20 cellular contexts compared by ENCODE assay signal in genomic region chr21:45867041-45867630, GRCh38.
DNase-seq lines count a peak whose midpoint lies in the region; ATAC-seq and TF ChIP-seq lines count a peak whose summit lies in the region.
"Had no signal": no experiment of that assay in that cellular context is flagged by ENCODE, and none has a peak within 500 bp of the region (broad histone marks: within the 10 kb centered on the region; RNA-seq: fewer than 3 reads in every experiment).

No MANE protein-coding gene starts in this region.

- H2BK120ac ChIP-seq in neuronal stem cell (ENCODE audit: low read depth, low read length), result no peak overlapping the region

- H3K27ac Mint-ChIP-seq in activated CD8-positive, alpha-beta memory T cell treated with anti-CD3 and anti-CD28 coated beads, Interleukin-2, amount 10 ng/mL, durations not matched to agents 7 days and 5 days, result no peak overlapping the region
- H3K27ac Mint-ChIP-seq in WTC11, result peak overlapping the region; percentile 79
- H3K27ac Mint-ChIP-seq: GM23338 had no signal

- no peak overlapping the region for H2AFZ ChIP-seq in neuronal stem cell (ENCODE audit: low read length)
- H2AFZ ChIP-seq: GM23338 had no signal

- H3K4me3 ChIP-seq in neuronal stem cell (ENCODE audit: low read length in 2 of 2), result no peak overlapping the region
- H3K4me3 ChIP-seq: GM23338 had no signal

- DNase-seq in activated CD8-positive, alpha-beta memory T cell treated with anti-CD3 and anti-CD28 coated beads, Interleukin-2, amount 50 U/mL, for 48 hours, result peak; percentile 38
- no peak for DNase-seq in activated CD8-positive, alpha-beta memory T cell treated with anti-CD3 and anti-CD28 coated beads, Interleukin-2, amount 10 ng/mL, durations not matched to agents 7 days and 5 days
- DNase-seq in WTC11 (ENCODE audit: low spot score) (no peak), left lobe of liver (ENCODE audit: low spot score) (peak; percentile 29), neuronal stem cell (ENCODE audit: low spot score) (no peak), superior temporal gyrus (ENCODE audit: extremely low spot score) (no peak), RWPE1 (ENCODE audit: low spot score) (no peak)
- DNase-seq: AML-193, COR-L47, DMS 273 treated with DMSO at 0.1 percent for 48 hours, DND-41, NCI-H1105 treated with DMSO at 0.1 percent for 48 hours, NCI-H1694 treated with DMSO at 0.1 percent for 48 hours, NCI-H2107, NCI-H2227 treated with DMSO at 0.1 percent for 48 hours, NCI-H510A treated with DMSO at 0.1 percent for 48 hours, SIG-M5 had no signal

- H3K36me3 ChIP-seq in neuronal stem cell (replicated peaks in 1 of 2; ENCODE audit: control insufficient read depth in 2 of 2, insufficient read depth in 2 of 2, low read length in 2 of 2), result no peaks in the 10 kb centered on the region

- no CpG with 5 or more reads among the region's 42 CpGs for WGBS in neuronal stem cell (ENCODE audit: extremely low coverage in 2 of 2, insufficient read length in 2 of 2, insufficient replicate concordance in 1 of 2), 2 donors

- H3K4ac ChIP-seq in neuronal stem cell (ENCODE audit: low read length), result no peak overlapping the region

- no peak overlapping the region for H3K4me3 Mint-ChIP-seq in activated CD8-positive, alpha-beta memory T cell treated with anti-CD3 and anti-CD28 coated beads, Interleukin-2, amount 10 ng/mL, durations not matched to agents 7 days and 5 days
- no peak overlapping the region for H3K4me3 Mint-ChIP-seq in WTC11
- H3K4me3 Mint-ChIP-seq: GM23338 had no signal

- peak overlapping the region; percentile 77 for H2AK5ac ChIP-seq in neuronal stem cell (ENCODE audit: low read depth, low read length)

- H3K4me1 ChIP-seq in neuronal stem cell (ENCODE audit: control insufficient read depth in 2 of 2, insufficient read depth in 1 of 2, low read depth in 1 of 2, low read length in 2 of 2), result peaks cover 0 to 6% of the 10 kb centered on the region in 2 donors

- H3K27ac ChIP-seq in neuronal stem cell (replicated peaks; ENCODE audit: low read length), result no peak overlapping the region
- no peak overlapping the region for H3K27ac ChIP-seq in RWPE1
- H3K27ac ChIP-seq: 22Rv1 had no signal

- POLR2A ChIA-PET in WTC11 (lab: Charles Lee) (no interaction called here), RWPE1 (lab: Yijun Ruan, JAX; ENCODE audit: low non-redundant PET) (no interaction called here)

- H3K14ac ChIP-seq in neuronal stem cell (ENCODE audit: low read length), result peak overlapping the region; percentile 39

- no peak overlapping the region for H4K91ac ChIP-seq in neuronal stem cell (ENCODE audit: low read depth, low read length, poor library complexity)

- ATAC-seq in activated CD8-positive, alpha-beta memory T cell treated with anti-CD3 and anti-CD28 coated beads, Interleukin-2, amount 10 ng/mL, durations not matched to agents 7 days and 5 days, result no peak
- ATAC-seq in WTC11 (no peak), left lobe of liver (no peak), GM18517 (IDR thresholded peaks at IDR 0.05; ENCODE audit: unreplicated experiment) (no peak)
- ATAC-seq: GM23338 had no signal

- H4K8ac ChIP-seq in neuronal stem cell (ENCODE audit: low read depth, low read length), result no peak overlapping the region

- H3K27me3 ChIP-seq in neuronal stem cell (ENCODE audit: control insufficient read depth in 3 of 3, insufficient read depth in 3 of 3, low read depth in 1 of 3, low read length in 3 of 3), result peaks cover 0 to 16% (median 0%) of the 10 kb centered on the region in 3 experiments

- no peak overlapping the region for H2BK5ac ChIP-seq in neuronal stem cell (ENCODE audit: low read length)

- H3K18ac ChIP-seq in neuronal stem cell (ENCODE audit: low read length), result peak overlapping the region; percentile 52

- H2BK15ac ChIP-seq in neuronal stem cell (ENCODE audit: low read length), result no peak overlapping the region

- H3K4me1 Mint-ChIP-seq in activated CD8-positive, alpha-beta memory T cell treated with anti-CD3 and anti-CD28 coated beads, Interleukin-2, amount 10 ng/mL, durations not matched to agents 7 days and 5 days, result no peaks in the 10 kb centered on the region
- H3K4me1 Mint-ChIP-seq in WTC11, result no peaks in the 10 kb centered on the region
- H3K4me1 Mint-ChIP-seq: GM23338 had no signal

- no peaks in the 10 kb centered on the region for H3K9me3 ChIP-seq in neuronal stem cell (replicated peaks in 1 of 2; ENCODE audit: control insufficient read depth in 2 of 2, insufficient read depth in 1 of 2, low read depth in 1 of 2, low read length in 2 of 2)

- no peak overlapping the region for H2BK12ac ChIP-seq in neuronal stem cell (ENCODE audit: low read length)

- H3K27me3 Mint-ChIP-seq in activated CD8-positive, alpha-beta memory T cell treated with anti-CD3 and anti-CD28 coated beads, Interleukin-2, amount 10 ng/mL, durations not matched to agents 7 days and 5 days, result no peaks in the 10 kb centered on the region
- no peaks in the 10 kb centered on the region for H3K27me3 Mint-ChIP-seq in WTC11 (ENCODE audit: low read depth)

- CTCF ChIA-PET in activated CD8-positive, alpha-beta memory T cell treated with anti-CD3 and anti-CD28 coated beads, Interleukin-2, amount 10 ng/mL, durations not matched to agents 7 days and 5 days (lab: Charles Lee), result no interaction called here
- CTCF ChIA-PET in WTC11 (lab: Charles Lee), result no interaction called here
- CTCF ChIA-PET in RWPE1 (lab: Yijun Ruan, JAX), result no interaction called here

- H3K23ac ChIP-seq in neuronal stem cell (ENCODE audit: low read depth, low read length, poor library complexity), result peak overlapping the region; percentile 25

- H3K36me3 Mint-ChIP-seq in activated CD8-positive, alpha-beta memory T cell treated with anti-CD3 and anti-CD28 coated beads, Interleukin-2, amount 10 ng/mL, durations not matched to agents 7 days and 5 days, result no peaks in the 10 kb centered on the region
- H3K36me3 Mint-ChIP-seq in WTC11, result no peaks in the 10 kb centered on the region

- H3K4me2 ChIP-seq in neuronal stem cell (ENCODE audit: insufficient read depth, low read length, poor library complexity, severe bottlenecking), result no peak overlapping the region
- H3K4me2 ChIP-seq: GM23338 had no signal

- TF ChIP-seq CTCF in WTC11 (IDR thresholded peaks at IDR 0.05) (no peak), RWPE1 (conservative IDR thresholded peaks at IDR 0.05; ENCODE audit: low read depth) (no peak)

- H3K9me3 Mint-ChIP-seq in activated CD8-positive, alpha-beta memory T cell treated with anti-CD3 and anti-CD28 coated beads, Interleukin-2, amount 10 ng/mL, durations not matched to agents 7 days and 5 days (ENCODE audit: low read depth), result no peaks in the 10 kb centered on the region
- no peaks in the 10 kb centered on the region for H3K9me3 Mint-ChIP-seq in WTC11
- H3K9me3 Mint-ChIP-seq: GM23338 had no signal

- no peak overlapping the region for H3K9ac ChIP-seq in neuronal stem cell (ENCODE audit: low read depth, low read length, poor library complexity)

- no peaks in the 10 kb centered on the region for H3K79me1 ChIP-seq in neuronal stem cell (ENCODE audit: low read depth, low read length)

TF ChIP-seq in WTC11, 78 proteins besides CTCF, POLR2A, EP300 and RAD21 (continues in another document):
- TF ChIP-seq ATF3 (CRISPR knock-in tag; conservative IDR thresholded peaks at IDR 0.05) (no peak), IRF2 (CRISPR knock-in tag; IDR thresholded peaks at IDR 0.05; ENCODE audit: borderline replicate concordance, low read depth) (no peak), NFE2L1 (CRISPR knock-in tag; IDR thresholded peaks at IDR 0.05) (no peak), TEAD1 (CRISPR knock-in tag; IDR thresholded peaks at IDR 0.05) (no peak), ZNF317 (CRISPR knock-in tag; IDR thresholded peaks at IDR 0.05; ENCODE audit: borderline replicate concordance, low read depth) (no peak), SMAD3 (CRISPR knock-in tag; IDR thresholded peaks at IDR 0.05; ENCODE audit: borderline replicate concordance) (no peak), HMGA2 (CRISPR knock-in tag; IDR thresholded peaks at IDR 0.05) (no peak), ZBTB43 (CRISPR knock-in tag; IDR thresholded peaks at IDR 0.05) (no peak), ZNF425 (CRISPR knock-in tag; conservative IDR thresholded peaks at IDR 0.05) (no peak), TEAD4 (CRISPR knock-in tag; IDR thresholded peaks at IDR 0.05) (no peak), CDX4 (CRISPR knock-in tag; IDR thresholded peaks at IDR 0.05; ENCODE audit: borderline replicate concordance) (no peak)

Comparison
In these comparisons a context has a peak if more than half of its experiments do, and no peak if none do; other contexts are left out.
1. DNase-seq: peak in activated CD8-positive, alpha-beta memory T cell treated with anti-CD3 and anti-CD28 coated beads, Interleukin-2, amount 50 U/mL, for 48 hours (single experiment) and left lobe of liver (single experiment); none in activated CD8-positive, alpha-beta memory T cell treated with anti-CD3 and anti-CD28 coated beads, Interleukin-2, amount 10 ng/mL, durations not matched to agents 7 days and 5 days (single experiment), WTC11 (single experiment), neuronal stem cell (single experiment), superior temporal gyrus (single experiment) and RWPE1 (single experiment).